ENCODE assay signal across 8 cellular contexts in the genomic region with DNA sequence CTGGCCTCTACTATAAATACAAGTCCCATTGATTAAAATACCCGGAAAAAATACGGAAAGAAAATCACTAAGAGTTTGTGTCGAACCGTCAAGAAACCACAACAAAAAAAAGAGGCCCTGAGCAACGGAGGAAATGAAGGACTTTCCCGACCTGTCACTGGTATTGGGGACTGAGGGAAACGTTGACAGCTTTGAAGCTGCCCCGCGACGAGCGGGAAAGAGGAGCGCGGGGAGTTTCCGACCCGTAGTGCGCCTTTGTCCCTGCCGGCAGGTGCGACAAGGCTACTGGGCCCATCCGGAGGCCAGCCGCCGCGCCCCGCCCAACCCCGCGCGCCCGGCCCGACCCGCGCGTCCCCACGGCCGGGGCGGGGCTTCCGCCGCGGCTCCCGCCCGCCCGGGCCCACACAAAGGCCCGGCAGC. TPM values are rescaled to one million over a fixed set of nuclear protein-coding genes. Genes with fewer than 3 reads are reported as not detected.
DNase-seq lines count a peak whose midpoint lies in the region; ATAC-seq and TF ChIP-seq lines count a peak whose summit lies in the region.

No MANE protein-coding gene starts in this region.

- no peaks in the 10 kb centered on the region for H3K9me3 ChIP-seq in BE2C
- no peaks in the 10 kb centered on the region for H3K9me3 ChIP-seq in duodenal mucosa (ENCODE audit: control insufficient read depth in 1 of 2, low read length in 2 of 2)
- no peaks in the 10 kb centered on the region for H3K9me3 ChIP-seq in lower lobe of right lung

- H3K4me3 ChIP-seq in BE2C (ENCODE audit: low read depth, low read length) (peak overlapping the region; percentile 79), duodenal mucosa (ENCODE audit: low read depth in 1 of 2, low read length in 2 of 2) (peak overlapping the region; percentile 80 to 83), lower lobe of right lung (peak overlapping the region; percentile 91)

- no peak for TF ChIP-seq CTCF in BE2C (IDR thresholded peaks at IDR 0.05; ENCODE audit: low read depth, low read length)
- TF ChIP-seq CTCF in lower lobe of right lung (IDR thresholded peaks at IDR 0.05) = no peak

- H3K27me3 ChIP-seq in BE2C (no peaks in the 10 kb centered on the region), duodenal mucosa (ENCODE audit: control insufficient read depth in 1 of 2, insufficient read depth in 2 of 2, low read length in 2 of 2) (no peaks in the 10 kb centered on the region), lower lobe of right lung (ENCODE audit: low read depth) (no peaks in the 10 kb centered on the region)

- no peaks in the 10 kb centered on the region for H3K4me1 ChIP-seq in BE2C
- peaks cover 41 to 49% of the 10 kb centered on the region in 2 donors for H3K4me1 ChIP-seq in duodenal mucosa (ENCODE audit: control insufficient read depth in 1 of 2, insufficient read depth in 2 of 2, low read length in 2 of 2)
- H3K4me1 ChIP-seq in lower lobe of right lung = peaks cover 51% of the 10 kb centered on the region

- ATAC-seq in HG03378 (IDR thresholded peaks at IDR 0.05; ENCODE audit: unreplicated experiment) = peak; percentile 41
- ATAC-seq in lower lobe of right lung = peak; percentile 94 to 95

- H3K9ac ChIP-seq in duodenal mucosa (ENCODE audit: low read depth in 1 of 2, low read length in 2 of 2) = peak overlapping the region; percentile 63 to 84

- DNase-seq in BE2C (peak; percentile 77), GM19240 (ENCODE audit: insufficient read length, low spot score) (peak; percentile 87), NCI-H524 treated with DMSO at 0.1 percent for 48 hours (lab: John Stamatoyannopoulos, UW) (peak; percentile 47), lower lobe of right lung (peak; percentile 87)
- peak; percentile 62 to 77 for DNase-seq in activated CD4-positive, alpha-beta T cell treated with anti-CD3 and anti-CD28 coated beads, Interleukin-2, amount 50 U/mL, for 24 hours (ENCODE audit: low read depth in 1 of 2, low spot score in 1 of 2)
- peak; percentile 64 to 86 (median 68) for DNase-seq in stimulated activated CD4-positive, alpha-beta T cell treated with anti-CD3 and anti-CD28 coated beads, TNF-alpha, amount 100 ng/mL, for 24 hours (ENCODE audit: low read depth in 3 of 3)

- H3K27ac ChIP-seq in duodenal mucosa (ENCODE audit: low read depth, low read length) = peak overlapping the region; percentile 98
- H3K27ac ChIP-seq in lower lobe of right lung = peak overlapping the region; percentile 91

- intact Hi-C loops in lower lobe of right lung (cut with DNase I) = no loop called here

- peaks cover 43% of the 10 kb centered on the region for H3K36me3 ChIP-seq in BE2C
- peaks cover 29 to 31% of the 10 kb centered on the region in 2 donors for H3K36me3 ChIP-seq in duodenal mucosa (ENCODE audit: control insufficient read depth in 1 of 2, insufficient read depth in 2 of 2, low read length in 2 of 2)
- H3K36me3 ChIP-seq in lower lobe of right lung = peaks cover 42% of the 10 kb centered on the region

RNA-seq across cellular contexts. Expression of a gene that starts 0.4 kb away (rescaled TPM):
- 14.8 TPM for polyA plus RNA-seq in BE2C (2012; ENCODE audit: insufficient read depth, insufficient read length, low read depth)
- 88.3 TPM for total RNA-seq in lower lobe of right lung

RNA-seq across cellular contexts. Expression of a gene that starts 0.5 kb away (rescaled TPM):
- 75.2 TPM for polyA plus RNA-seq in BE2C (2012; ENCODE audit: insufficient read depth, insufficient read length, low read depth)
- total RNA-seq in lower lobe of right lung = 35.2 TPM

RNA-seq across cellular contexts. Expression of a gene that starts 20.3 kb away (rescaled TPM):
- 40.6 TPM for polyA plus RNA-seq in BE2C (2012; ENCODE audit: insufficient read depth, insufficient read length, low read depth)
- 37.1 TPM for total RNA-seq in lower lobe of right lung

RNA-seq across cellular contexts. Expression of a gene that starts 20.6 kb away (rescaled TPM):
- polyA plus RNA-seq in BE2C (2012; ENCODE audit: insufficient read depth, insufficient read length, low read depth) = 134 TPM
- total RNA-seq in lower lobe of right lung = 74.6 TPM

Comparison
In these comparisons a context has a peak if more than half of its experiments do, and no peak if none do; other contexts are left out.
1. Peak in every context shown above with its lines: DNase-seq, ATAC-seq, H3K4me3 ChIP-seq and H3K27ac ChIP-seq.